In the genomic region with DNA sequence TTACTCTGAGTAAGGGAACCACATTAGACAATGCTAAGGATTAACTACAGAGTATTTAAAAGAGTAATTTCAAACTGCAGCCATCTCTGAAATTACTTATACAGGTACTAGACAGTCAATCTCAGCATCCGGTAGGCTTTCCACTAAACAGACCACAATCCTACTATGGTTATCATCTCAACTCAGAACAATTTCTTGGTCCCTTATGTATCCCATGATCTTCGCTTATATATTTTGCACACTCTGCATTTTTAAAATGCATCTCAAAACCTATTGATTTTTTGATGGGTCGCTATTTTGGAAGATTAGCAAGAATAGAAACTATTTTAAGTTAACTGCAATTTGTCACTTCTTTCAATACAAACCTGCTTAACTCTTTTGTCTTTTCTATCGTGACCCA, we compare ENCODE assay signal across 8 cellular contexts. TPM values are rescaled to one million over a fixed set of nuclear protein-coding genes. Genes with fewer than 3 reads are reported as not detected.
DNase-seq lines count a peak whose midpoint lies in the region; ATAC-seq and TF ChIP-seq lines count a peak whose summit lies in the region.

No MANE protein-coding gene starts in this region.

- H3K4me1 ChIP-seq in PC-9 (replicated peaks; ENCODE audit: insufficient read depth) (peaks cover 77% of the 10 kb centered on the region), rectal smooth muscle tissue (ENCODE audit: control insufficient read depth, insufficient read depth, low read length) (peaks cover 21% of the 10 kb centered on the region)

- peaks cover 47% of the 10 kb centered on the region for H3F3A ChIP-seq in PC-9 (ENCODE audit: insufficient read depth, low read depth)

- CTCF ChIA-PET in PC-9 (lab: Charles Lee): interaction anchor here (0.6 to 1.7 kb wide), 4 partner anchors 38 to 70 kb away, joined by 3 to 15 read pairs (median 9); no protein-coding TSS in a partner anchor

- peaks cover 38% of the 10 kb centered on the region for H3K36me3 ChIP-seq in PC-9 (ENCODE audit: low read depth)
- no peaks in the 10 kb centered on the region for H3K36me3 ChIP-seq in rectal smooth muscle tissue (ENCODE audit: control insufficient read depth, insufficient read depth, low read length)

- no peaks in the 10 kb centered on the region; the same call in 1 of the 2 replicates for H4K20me1 ChIP-seq in PC-9 (ENCODE audit: insufficient read depth)

- H3K9me2 ChIP-seq in PC-9 (ENCODE audit: insufficient read depth): no peaks in the 10 kb centered on the region

- no peaks in the 10 kb centered on the region for H3K9me3 ChIP-seq in PC-9 (ENCODE audit: insufficient read depth, low read depth)

- H3K27me3 ChIP-seq in PC-9 (ENCODE audit: insufficient read depth, low read depth) (no peaks in the 10 kb centered on the region), rectal smooth muscle tissue (ENCODE audit: control insufficient read depth, insufficient read depth, low read length) (no peaks in the 10 kb centered on the region)

- no peak for ATAC-seq in HG02973 (IDR thresholded peaks at IDR 0.05; ENCODE audit: unreplicated experiment)

- DNase-seq in GM12865 (ENCODE audit: low read depth): peak; percentile 53
- DNase-seq in PC-9: no peak
- no peak for DNase-seq in epithelial cell of proximal tubule (ENCODE audit: low read depth)
- no peak for DNase-seq in NCI-H510A (lab: John Stamatoyannopoulos, UW)
- no peak for DNase-seq in HuH-7 (ENCODE audit: low spot score)
- no peak for DNase-seq in NCI-H1092 treated with DMSO at 0.1 percent for 48 hours (lab: John Stamatoyannopoulos, UW)

- no peak overlapping the region for H2AFZ ChIP-seq in PC-9

- peak overlapping the region; percentile 84 for H3K4me2 ChIP-seq in PC-9

- TF ChIP-seq CTCF in GM12865 (IDR thresholded peaks at IDR 0.05; ENCODE audit: insufficient read depth, low read depth, low read length, missing control alignments) (no peak), PC-9 (conservative IDR thresholded peaks at IDR 0.05) (no peak), epithelial cell of proximal tubule (conservative IDR thresholded peaks at IDR 0.05; ENCODE audit: low read depth, low read length) (no peak)

- intact Hi-C loops in PC-9 (cut with micrococcal nuclease; ENCODE audit: unreplicated experiment): loop anchor here (1.0 to 10.0 kb wide), 8 partner anchors 30 to 302 kb away; partner anchors contain the start of gene VAPA

- H3K4me3 ChIP-seq in GM12865 (ENCODE audit: low read depth, low read length): peak overlapping the region; percentile 97
- peak overlapping the region; percentile 94 for H3K4me3 ChIP-seq in PC-9
- H3K4me3 ChIP-seq in epithelial cell of proximal tubule (ENCODE audit: low read depth, low read length): peak overlapping the region; percentile 93
- peak overlapping the region; percentile 82 for H3K4me3 ChIP-seq in rectal smooth muscle tissue (ENCODE audit: low read length)

- peak overlapping the region; percentile 27 for H3K9ac ChIP-seq in rectal smooth muscle tissue (ENCODE audit: low read length)

- peaks cover 79% of the 10 kb centered on the region for H3K79me2 ChIP-seq in PC-9 (ENCODE audit: low read depth)

- H3K27ac ChIP-seq in PC-9 (peak overlapping the region; percentile 97), rectal smooth muscle tissue (ENCODE audit: low read depth, low read length) (peak overlapping the region; percentile 92)

- no TSS peak for BruUV-seq in PC-9 (replicated peaks; lab: Mats Ljungman, UMichigan)

- POLR2A ChIA-PET in PC-9 (lab: Charles Lee; ENCODE audit: unreplicated experiment): interaction anchor here (0.6 kb wide), 1 partner anchor 60 kb away, joined by 6 read pairs; no protein-coding TSS in a partner anchor

RNA-seq across cellular contexts. Expression of gene PPP4R1, which starts 1.4 kb away (rescaled TPM):
- total RNA-seq in PC-9 (2021) (157 and 167 TPM in 2 replicates), epithelial cell of proximal tubule (82.0 and 96.8 TPM in 2 replicates)
